ENCODE assay signal across 2 cellular contexts in the genomic region with DNA sequence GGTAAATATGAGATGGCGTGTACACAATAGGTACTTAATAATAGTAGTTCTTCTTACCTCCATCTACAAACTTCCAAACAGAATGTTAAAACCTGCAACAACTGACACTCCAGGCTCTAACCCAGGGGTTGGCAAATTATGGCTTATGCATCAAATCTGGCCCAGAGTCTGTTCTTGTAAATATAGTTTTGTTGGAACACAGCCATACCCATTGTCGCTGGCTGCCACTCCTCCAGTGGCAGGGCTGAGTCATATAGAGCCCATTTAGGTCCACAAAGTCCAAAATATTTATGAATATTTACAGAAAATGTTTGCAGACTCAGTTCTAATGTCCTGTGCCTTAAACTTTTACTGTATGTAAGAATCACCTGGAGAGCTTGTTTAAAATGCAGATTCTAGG.
TF ChIP-seq lines count a peak whose summit lies in the region.

No MANE protein-coding gene starts in this region.

TF ChIP-seq in GM23338, 12 proteins besides CTCF, POLR2A, EP300 and RAD21:
- TF ChIP-seq NANOG (IDR thresholded peaks at IDR 0.05; ENCODE audit: borderline replicate concordance), result no peak
- TF ChIP-seq, protein P1, sequence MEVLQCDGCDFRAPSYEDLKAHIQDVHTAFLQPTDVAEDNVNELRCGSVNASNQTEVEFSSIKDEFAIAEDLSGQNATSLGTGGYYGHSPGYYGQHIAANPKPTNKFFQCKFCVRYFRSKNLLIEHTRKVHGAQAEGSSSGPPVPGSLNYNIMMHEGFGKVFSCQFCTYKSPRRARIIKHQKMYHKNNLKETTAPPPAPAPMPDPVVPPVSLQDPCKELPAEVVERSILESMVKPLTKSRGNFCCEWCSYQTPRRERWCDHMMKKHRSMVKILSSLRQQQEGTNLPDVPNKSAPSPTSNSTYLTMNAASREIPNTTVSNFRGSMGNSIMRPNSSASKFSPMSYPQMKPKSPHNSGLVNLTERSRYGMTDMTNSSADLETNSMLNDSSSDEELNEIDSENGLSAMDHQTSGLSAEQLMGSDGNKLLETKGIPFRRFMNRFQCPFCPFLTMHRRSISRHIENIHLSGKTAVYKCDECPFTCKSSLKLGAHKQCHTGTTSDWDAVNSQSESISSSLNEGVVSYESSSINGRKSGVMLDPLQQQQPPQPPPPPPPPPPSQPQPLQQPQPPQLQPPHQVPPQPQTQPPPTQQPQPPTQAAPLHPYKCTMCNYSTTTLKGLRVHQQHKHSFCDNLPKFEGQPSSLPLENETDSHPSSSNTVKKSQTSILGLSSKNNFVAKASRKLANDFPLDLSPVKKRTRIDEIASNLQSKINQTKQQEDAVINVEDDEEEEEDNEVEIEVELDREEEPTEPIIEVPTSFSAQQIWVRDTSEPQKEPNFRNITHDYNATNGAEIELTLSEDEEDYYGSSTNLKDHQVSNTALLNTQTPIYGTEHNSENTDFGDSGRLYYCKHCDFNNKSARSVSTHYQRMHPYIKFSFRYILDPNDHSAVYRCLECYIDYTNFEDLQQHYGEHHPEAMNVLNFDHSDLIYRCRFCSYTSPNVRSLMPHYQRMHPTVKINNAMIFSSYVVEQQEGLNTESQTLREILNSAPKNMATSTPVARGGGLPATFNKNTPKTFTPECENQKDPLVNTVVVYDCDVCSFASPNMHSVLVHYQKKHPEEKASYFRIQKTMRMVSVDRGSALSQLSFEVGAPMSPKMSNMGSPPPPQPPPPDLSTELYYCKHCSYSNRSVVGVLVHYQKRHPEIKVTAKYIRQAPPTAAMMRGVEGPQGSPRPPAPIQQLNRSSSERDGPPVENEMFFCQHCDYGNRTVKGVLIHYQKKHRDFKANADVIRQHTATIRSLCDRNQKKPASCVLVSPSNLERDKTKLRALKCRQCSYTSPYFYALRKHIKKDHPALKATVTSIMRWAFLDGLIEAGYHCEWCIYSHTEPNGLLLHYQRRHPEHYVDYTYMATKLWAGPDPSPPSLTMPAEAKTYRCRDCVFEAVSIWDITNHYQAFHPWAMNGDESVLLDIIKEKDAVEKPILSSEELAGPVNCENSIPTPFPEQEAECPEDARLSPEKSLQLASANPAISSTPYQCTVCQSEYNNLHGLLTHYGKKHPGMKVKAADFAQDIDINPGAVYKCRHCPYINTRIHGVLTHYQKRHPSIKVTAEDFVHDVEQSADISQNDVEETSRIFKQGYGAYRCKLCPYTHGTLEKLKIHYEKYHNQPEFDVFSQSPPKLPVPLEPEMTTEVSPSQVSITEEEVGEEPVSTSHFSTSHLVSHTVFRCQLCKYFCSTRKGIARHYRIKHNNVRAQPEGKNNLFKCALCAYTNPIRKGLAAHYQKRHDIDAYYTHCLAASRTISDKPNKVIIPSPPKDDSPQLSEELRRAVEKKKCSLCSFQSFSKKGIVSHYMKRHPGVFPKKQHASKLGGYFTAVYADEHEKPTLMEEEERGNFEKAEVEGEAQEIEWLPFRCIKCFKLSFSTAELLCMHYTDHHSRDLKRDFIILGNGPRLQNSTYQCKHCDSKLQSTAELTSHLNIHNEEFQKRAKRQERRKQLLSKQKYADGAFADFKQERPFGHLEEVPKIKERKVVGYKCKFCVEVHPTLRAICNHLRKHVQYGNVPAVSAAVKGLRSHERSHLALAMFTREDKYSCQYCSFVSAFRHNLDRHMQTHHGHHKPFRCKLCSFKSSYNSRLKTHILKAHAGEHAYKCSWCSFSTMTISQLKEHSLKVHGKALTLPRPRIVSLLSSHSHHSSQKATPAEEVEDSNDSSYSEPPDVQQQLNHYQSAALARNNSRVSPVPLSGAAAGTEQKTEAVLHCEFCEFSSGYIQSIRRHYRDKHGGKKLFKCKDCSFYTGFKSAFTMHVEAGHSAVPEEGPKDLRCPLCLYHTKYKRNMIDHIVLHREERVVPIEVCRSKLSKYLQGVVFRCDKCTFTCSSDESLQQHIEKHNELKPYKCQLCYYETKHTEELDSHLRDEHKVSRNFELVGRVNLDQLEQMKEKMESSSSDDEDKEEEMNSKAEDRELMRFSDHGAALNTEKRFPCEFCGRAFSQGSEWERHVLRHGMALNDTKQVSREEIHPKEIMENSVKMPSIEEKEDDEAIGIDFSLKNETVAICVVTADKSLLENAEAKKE (CRISPR knock-in tag; IDR thresholded peaks at IDR 0.05), result no peak
- no peak for TF ChIP-seq ZNF331 (CRISPR knock-in tag; IDR thresholded peaks at IDR 0.05; ENCODE audit: low read depth)
- no peak for TF ChIP-seq EZH2phosphoT487 (IDR thresholded peaks at IDR 0.05; ENCODE audit: unreplicated experiment)
- TF ChIP-seq EZH2 (IDR thresholded peaks at IDR 0.05; ENCODE audit: low read depth, unreplicated experiment), result no peak
- TF ChIP-seq, protein P2, sequence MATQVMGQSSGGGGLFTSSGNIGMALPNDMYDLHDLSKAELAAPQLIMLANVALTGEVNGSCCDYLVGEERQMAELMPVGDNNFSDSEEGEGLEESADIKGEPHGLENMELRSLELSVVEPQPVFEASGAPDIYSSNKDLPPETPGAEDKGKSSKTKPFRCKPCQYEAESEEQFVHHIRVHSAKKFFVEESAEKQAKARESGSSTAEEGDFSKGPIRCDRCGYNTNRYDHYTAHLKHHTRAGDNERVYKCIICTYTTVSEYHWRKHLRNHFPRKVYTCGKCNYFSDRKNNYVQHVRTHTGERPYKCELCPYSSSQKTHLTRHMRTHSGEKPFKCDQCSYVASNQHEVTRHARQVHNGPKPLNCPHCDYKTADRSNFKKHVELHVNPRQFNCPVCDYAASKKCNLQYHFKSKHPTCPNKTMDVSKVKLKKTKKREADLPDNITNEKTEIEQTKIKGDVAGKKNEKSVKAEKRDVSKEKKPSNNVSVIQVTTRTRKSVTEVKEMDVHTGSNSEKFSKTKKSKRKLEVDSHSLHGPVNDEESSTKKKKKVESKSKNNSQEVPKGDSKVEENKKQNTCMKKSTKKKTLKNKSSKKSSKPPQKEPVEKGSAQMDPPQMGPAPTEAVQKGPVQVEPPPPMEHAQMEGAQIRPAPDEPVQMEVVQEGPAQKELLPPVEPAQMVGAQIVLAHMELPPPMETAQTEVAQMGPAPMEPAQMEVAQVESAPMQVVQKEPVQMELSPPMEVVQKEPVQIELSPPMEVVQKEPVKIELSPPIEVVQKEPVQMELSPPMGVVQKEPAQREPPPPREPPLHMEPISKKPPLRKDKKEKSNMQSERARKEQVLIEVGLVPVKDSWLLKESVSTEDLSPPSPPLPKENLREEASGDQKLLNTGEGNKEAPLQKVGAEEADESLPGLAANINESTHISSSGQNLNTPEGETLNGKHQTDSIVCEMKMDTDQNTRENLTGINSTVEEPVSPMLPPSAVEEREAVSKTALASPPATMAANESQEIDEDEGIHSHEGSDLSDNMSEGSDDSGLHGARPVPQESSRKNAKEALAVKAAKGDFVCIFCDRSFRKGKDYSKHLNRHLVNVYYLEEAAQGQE (IDR thresholded peaks at IDR 0.05; ENCODE audit: unreplicated experiment), result no peak

TF ChIP-seq in IMR-90, 13 proteins besides CTCF, POLR2A, EP300 and RAD21:
- TF ChIP-seq MAZ (IDR thresholded peaks at IDR 0.05; ENCODE audit: borderline replicate concordance, low read depth, low read length) (no peak), MAFK (IDR thresholded peaks at IDR 0.05; ENCODE audit: low read depth, low read length) (no peak), NFE2L2 (IDR thresholded peaks at IDR 0.05; ENCODE audit: low read depth, low read length) (no peak), ELK1 (IDR thresholded peaks at IDR 0.05; ENCODE audit: borderline replicate concordance, low read depth, low read length) (no peak), RFX5 (IDR thresholded peaks at IDR 0.05; ENCODE audit: low read depth, low read length) (no peak), SMC3 (IDR thresholded peaks at IDR 0.05; ENCODE audit: low read depth, low read length) (no peak), RCOR1 (IDR thresholded peaks at IDR 0.05; ENCODE audit: insufficient replicate concordance, low read length) (no peak), CEBPB (IDR thresholded peaks at IDR 0.05; ENCODE audit: low read depth, low read length) (no peak), MXI1 (IDR thresholded peaks at IDR 0.05; ENCODE audit: borderline replicate concordance, low read depth, low read length) (no peak), USF2 (IDR thresholded peaks at IDR 0.05; ENCODE audit: low read depth, low read length) (no peak), CHD1 (IDR thresholded peaks at IDR 0.05; ENCODE audit: low read depth, low read length) (no peak), FOS (IDR thresholded peaks at IDR 0.05; ENCODE audit: low read depth, low read length) (no peak), BHLHE40 (IDR thresholded peaks at IDR 0.05; ENCODE audit: low read depth, low read length) (no peak)
